ENCODE assay signal across 21 cellular contexts in the genomic region with DNA sequence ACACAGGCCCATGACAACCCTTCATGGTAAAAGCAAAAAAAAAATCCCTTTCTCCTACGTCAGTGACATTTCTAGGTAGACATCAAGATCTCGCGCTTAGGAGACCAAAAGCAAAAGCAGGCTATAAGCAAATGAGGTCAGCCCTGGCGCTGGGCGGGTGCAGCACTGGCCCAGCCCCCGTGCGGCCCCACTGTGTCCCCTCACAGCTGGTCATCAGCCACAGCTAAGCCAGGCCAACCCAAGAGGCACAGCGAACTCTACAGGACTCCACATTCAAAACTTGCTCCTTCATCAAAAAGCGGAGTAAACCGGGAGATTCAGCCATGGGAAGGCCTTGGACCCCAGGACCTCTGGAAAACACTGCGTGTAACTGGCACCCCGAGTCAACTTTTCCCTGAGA.
"Had no signal": no experiment of that assay in that cellular context is flagged by ENCODE, and none has a peak within 500 bp of the region (broad histone marks: within the 10 kb centered on the region; RNA-seq: fewer than 3 reads in every experiment).

No MANE protein-coding gene starts in this region.

- ATAC-seq: Panc1, SK-N-SH treated with all-trans-retinoic acid at 6 μM for 48 hours had no signal

- H3K27me3 ChIP-seq: MG63 had no signal

- DNase-seq: Karpas-422; KG1; MG63; NCI-H1105 treated with DMSO at 0.1 percent for 48 hours; NCI-H1417 treated with DMSO at 0.1 percent for 48 hours; NCI-H146; NCI-H1694 treated with DMSO at 0.1 percent for 48 hours; NCI-H1930; NCI-H2081; NCI-H2107; NCI-H2171; NCI-H226; NCI-H446; NCI-H69; NCI-H774; NK-92 treated with Interleukin-12 subunit alpha and Interleukin-12 subunit beta, amount 100 ng/mL, for 24 hours; PC-3; SJCRH30 had no signal

- H3K9me3 ChIP-seq: MG63, SJCRH30 had no signal

- H3K4me1 ChIP-seq: SJCRH30 had no signal

- H3K27ac ChIP-seq: RWPE1, SJCRH30 had no signal

- H3K36me3 ChIP-seq: MG63, SJCRH30 had no signal

- H3K4me3 ChIP-seq: MG63, SJCRH30 had no signal
